ENCODE assay signal across 1 cellular context in the genomic region with DNA sequence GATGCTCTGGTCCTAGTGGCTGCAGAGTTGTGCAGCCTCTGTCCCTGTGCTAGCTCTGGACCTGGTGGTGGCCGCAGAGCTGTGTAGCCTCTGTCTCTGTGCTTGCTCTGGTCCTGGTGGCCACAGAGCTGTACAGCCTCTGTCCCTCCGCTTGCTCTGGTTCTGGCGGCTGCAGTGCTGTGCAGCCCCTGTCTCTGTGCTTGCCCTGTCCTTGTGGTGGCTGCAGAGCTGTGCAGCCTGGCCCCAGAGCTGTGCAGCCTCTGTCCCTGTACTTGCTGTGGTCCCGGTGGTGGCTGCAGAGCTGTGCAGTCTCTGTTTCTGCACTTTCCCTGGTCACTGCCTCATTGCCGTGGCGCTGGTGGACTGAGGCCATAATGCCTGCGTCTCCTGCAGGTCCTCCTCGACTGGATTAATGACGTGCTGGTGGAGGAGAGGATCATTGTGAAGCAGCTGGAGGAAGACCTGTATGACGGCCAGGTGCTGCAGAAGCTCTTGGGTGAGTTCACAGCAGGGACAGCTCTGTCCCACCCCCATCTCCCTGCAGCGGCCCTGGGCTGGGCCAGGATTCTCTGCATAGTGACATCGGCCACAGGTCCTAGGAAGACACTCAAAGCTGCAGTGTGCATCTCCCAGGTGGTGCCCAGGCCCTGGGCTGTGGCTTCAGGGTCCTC.
TF ChIP-seq lines count a peak whose summit lies in the region.

No MANE protein-coding gene starts in this region.

TF ChIP-seq in HepG2, 621 proteins besides CTCF, POLR2A, EP300 and RAD21:
- TF ChIP-seq MED13 (CRISPR knock-in tag; IDR thresholded peaks at IDR 0.05) (no peak), ZNF30 (CRISPR knock-in tag; IDR thresholded peaks at IDR 0.05) (no peak), ZNF768 (CRISPR knock-in tag; IDR thresholded peaks at IDR 0.05) (peak; percentile 83; the same call in 1 of the 2 replicates)
